In genomic region chr13:24167666-24168391, GRCh38 we compare ENCODE assay signal across 15 cellular contexts. TPM values are rescaled to one million over a fixed set of nuclear protein-coding genes. Genes with fewer than 3 reads are reported as not detected.
DNase-seq lines count a peak whose midpoint lies in the region; ATAC-seq, FAIRE-seq and TF ChIP-seq lines count a peak whose summit lies in the region.
"Had no signal": no experiment of that assay in that cellular context is flagged by ENCODE, and none has a peak within 500 bp of the region (broad histone marks: within the 10 kb centered on the region; RNA-seq: fewer than 3 reads in every experiment).

No MANE protein-coding gene starts in this region.

- H3K9me3 ChIP-seq in ectodermal cell (ENCODE audit: control insufficient read depth, low read length): no peaks in the 10 kb centered on the region
- H3K9me3 ChIP-seq in pancreas: no peaks in the 10 kb centered on the region
- H3K9me3 ChIP-seq: breast epithelium had no signal

- H3K27ac ChIP-seq in ectodermal cell (ENCODE audit: insufficient read depth, low read depth, low read length, poor library complexity, severe bottlenecking) (peak overlapping the region; percentile 12), pancreas (peak overlapping the region; percentile 13 to 99 (median 54))
- H3K27ac ChIP-seq: breast epithelium had no signal

- no peaks in the 10 kb centered on the region for H3K9me3 Mint-ChIP-seq in stimulated activated naive CD8-positive, alpha-beta T cell treated with anti-CD3 and anti-CD28 coated beads, Interleukin-15, Interleukin-2, amounts not matched to agents 100 ng/mL and 50 ng/mL, for 24 hours
- H3K9me3 Mint-ChIP-seq in activated naive CD4-positive, alpha-beta T cell treated with anti-CD3 and anti-CD28 coated beads for 36 hours: no peaks in the 10 kb centered on the region
- H3K9me3 Mint-ChIP-seq in progenitor cell of endocrine pancreas (ENCODE audit: low read depth): no peaks in the 10 kb centered on the region

- peaks cover 3% of the 10 kb centered on the region for H3K27me3 Mint-ChIP-seq in stimulated activated naive CD8-positive, alpha-beta T cell treated with anti-CD3 and anti-CD28 coated beads, Interleukin-15, Interleukin-2, amounts not matched to agents 100 ng/mL and 50 ng/mL, for 24 hours
- H3K27me3 Mint-ChIP-seq in activated naive CD4-positive, alpha-beta T cell treated with anti-CD3 and anti-CD28 coated beads for 36 hours (ENCODE audit: low read depth): no peaks in the 10 kb centered on the region
- peaks cover 81% of the 10 kb centered on the region for H3K27me3 Mint-ChIP-seq in progenitor cell of endocrine pancreas

- FAIRE-seq in pancreas (lab: Jason Lieb, UNC): no peak
- FAIRE-seq: small intestine, urothelium cell line had no signal

- H3K27me3 ChIP-seq in ectodermal cell (ENCODE audit: control insufficient read depth, insufficient read depth, low read length, poor library complexity, severe bottlenecking) (no peaks in the 10 kb centered on the region), pancreas (no peaks in the 10 kb centered on the region)
- H3K27me3 ChIP-seq: breast epithelium had no signal

- no peak for DNase-seq in stimulated activated naive CD8-positive, alpha-beta T cell treated with anti-CD3 and anti-CD28 coated beads, Interleukin-15, Interleukin-2, amounts not matched to agents 100 U/mL and 50 U/mL, for 24 hours
- DNase-seq in pancreas (no peak), SKM-1 (lab: John Stamatoyannopoulos, UW; ENCODE audit: unreplicated experiment) (no peak), progenitor cell of endocrine pancreas (ENCODE audit: low spot score, unreplicated experiment) (no peak)
- no peak for DNase-seq in activated naive CD4-positive, alpha-beta T cell treated with anti-CD3 and anti-CD28 coated beads for 36 hours
- DNase-seq: activated naive CD4-positive, alpha-beta T cell; effector CD4-positive, alpha-beta T cell; KBM-7; small intestine; SW 1271 had no signal

- H3K4me3 Mint-ChIP-seq in stimulated activated naive CD8-positive, alpha-beta T cell treated with anti-CD3 and anti-CD28 coated beads, Interleukin-15, Interleukin-2, amounts not matched to agents 100 ng/mL and 50 ng/mL, for 24 hours: no peak overlapping the region
- no peak overlapping the region for H3K4me3 Mint-ChIP-seq in activated naive CD4-positive, alpha-beta T cell treated with anti-CD3 and anti-CD28 coated beads for 36 hours
- no peak overlapping the region for H3K4me3 Mint-ChIP-seq in progenitor cell of endocrine pancreas (ENCODE audit: low read depth)

- H3K36me3 ChIP-seq in ectodermal cell (ENCODE audit: control insufficient read depth, insufficient read depth, low read length): no peaks in the 10 kb centered on the region
- peaks cover 0 to 23% (median 0%) of the 10 kb centered on the region in 3 donors for H3K36me3 ChIP-seq in pancreas
- H3K36me3 ChIP-seq: breast epithelium had no signal

- CTCF ChIA-PET in activated naive CD4-positive, alpha-beta T cell treated with anti-CD3 and anti-CD28 coated beads for 36 hours (lab: Charles Lee): no interaction called here

- H3K36me3 Mint-ChIP-seq in stimulated activated naive CD8-positive, alpha-beta T cell treated with anti-CD3 and anti-CD28 coated beads, Interleukin-15, Interleukin-2, amounts not matched to agents 100 ng/mL and 50 ng/mL, for 24 hours (ENCODE audit: low read depth): peaks cover 57% of the 10 kb centered on the region
- H3K36me3 Mint-ChIP-seq in activated naive CD4-positive, alpha-beta T cell treated with anti-CD3 and anti-CD28 coated beads for 36 hours (ENCODE audit: low read depth): peaks cover 14% of the 10 kb centered on the region
- H3K36me3 Mint-ChIP-seq in progenitor cell of endocrine pancreas (ENCODE audit: insufficient read depth): peaks cover 33% of the 10 kb centered on the region

- intact Hi-C loops in pancreas (cut with DNase I): loop anchor here (10.0 kb wide), 2 partner anchors 47 to 93 kb away; no protein-coding TSS in a partner anchor
- intact Hi-C loops in activated naive CD4-positive, alpha-beta T cell treated with anti-CD3 and anti-CD28 coated beads for 36 hours (cut with micrococcal nuclease): no loop called here

- peak overlapping the region; percentile 26 for H3K27ac Mint-ChIP-seq in stimulated activated naive CD8-positive, alpha-beta T cell treated with anti-CD3 and anti-CD28 coated beads, Interleukin-15, Interleukin-2, amounts not matched to agents 100 ng/mL and 50 ng/mL, for 24 hours
- no peak overlapping the region for H3K27ac Mint-ChIP-seq in activated naive CD4-positive, alpha-beta T cell treated with anti-CD3 and anti-CD28 coated beads for 36 hours
- no peak overlapping the region for H3K27ac Mint-ChIP-seq in progenitor cell of endocrine pancreas

- 91 to 93% methylated on average over 6 of the region's 6 CpGs for WGBS in ectodermal cell, 2 experiments
- WGBS in pancreas, 2 donors: 19 to 23% methylated on average over 6 of the region's 6 CpGs

- peaks cover 36% of the 10 kb centered on the region for H3K4me1 Mint-ChIP-seq in stimulated activated naive CD8-positive, alpha-beta T cell treated with anti-CD3 and anti-CD28 coated beads, Interleukin-15, Interleukin-2, amounts not matched to agents 100 ng/mL and 50 ng/mL, for 24 hours (ENCODE audit: low read depth)
- H3K4me1 Mint-ChIP-seq in activated naive CD4-positive, alpha-beta T cell treated with anti-CD3 and anti-CD28 coated beads for 36 hours (ENCODE audit: low read depth): peaks cover 7% of the 10 kb centered on the region
- no peaks in the 10 kb centered on the region for H3K4me1 Mint-ChIP-seq in progenitor cell of endocrine pancreas (ENCODE audit: low read depth)

- no peak for ATAC-seq in stimulated activated naive CD8-positive, alpha-beta T cell treated with anti-CD3 and anti-CD28 coated beads, Interleukin-15, Interleukin-2, amounts not matched to agents 100 U/mL and 50 U/mL, for 24 hours
- ATAC-seq in pancreas: no peak
- no peak for ATAC-seq in GM21423 (IDR thresholded peaks at IDR 0.05; ENCODE audit: unreplicated experiment)

- H3K4me3 ChIP-seq in ectodermal cell (ENCODE audit: insufficient read depth, low read depth, low read length): no peak overlapping the region
- no peak overlapping the region for H3K4me3 ChIP-seq in pancreas
- H3K4me3 ChIP-seq: breast epithelium had no signal

- H3K4me1 ChIP-seq in ectodermal cell (ENCODE audit: control insufficient read depth, insufficient read depth, low read length): peaks cover 6% of the 10 kb centered on the region
- H3K4me1 ChIP-seq in pancreas: peaks cover 65 to 77% (median 68%) of the 10 kb centered on the region in 3 donors

- no peak for TF ChIP-seq CTCF in pancreas (IDR thresholded peaks at IDR 0.05)
- TF ChIP-seq CTCF in progenitor cell of endocrine pancreas (IDR thresholded peaks at IDR 0.05; ENCODE audit: unreplicated experiment): no peak

RNA-seq across cellular contexts. Expression of gene SPATA13, which starts 7.3 kb away (rescaled TPM):
- 13.8 TPM for polyA plus RNA-seq in ectodermal cell (2013, experiment 1 of 4)
- 13.0 TPM for polyA plus RNA-seq in ectodermal cell (2013, experiment 2 of 4)
- 13.7 TPM for polyA plus RNA-seq in ectodermal cell (2013, experiment 3 of 4)
- 14.8 TPM for polyA plus RNA-seq in ectodermal cell (2013, experiment 4 of 4)
- total RNA-seq in pancreas (10 to 100 TPM; 38.1 to 65.7 (median 53.9) TPM), progenitor cell of endocrine pancreas (32.5 and 35.8 TPM in 2 replicates)
- polyA plus RNA-seq in pancreas: 10 to 100 TPM; 46.0 to 71.2 TPM
- total RNA-seq in activated naive CD4-positive, alpha-beta T cell treated with anti-CD3 and anti-CD28 coated beads for 36 hours: 10 to 100 TPM; 56.8 to 57.4 TPM
